Comparison of ENCODE assay signal across 23 cellular contexts in the genomic region with DNA sequence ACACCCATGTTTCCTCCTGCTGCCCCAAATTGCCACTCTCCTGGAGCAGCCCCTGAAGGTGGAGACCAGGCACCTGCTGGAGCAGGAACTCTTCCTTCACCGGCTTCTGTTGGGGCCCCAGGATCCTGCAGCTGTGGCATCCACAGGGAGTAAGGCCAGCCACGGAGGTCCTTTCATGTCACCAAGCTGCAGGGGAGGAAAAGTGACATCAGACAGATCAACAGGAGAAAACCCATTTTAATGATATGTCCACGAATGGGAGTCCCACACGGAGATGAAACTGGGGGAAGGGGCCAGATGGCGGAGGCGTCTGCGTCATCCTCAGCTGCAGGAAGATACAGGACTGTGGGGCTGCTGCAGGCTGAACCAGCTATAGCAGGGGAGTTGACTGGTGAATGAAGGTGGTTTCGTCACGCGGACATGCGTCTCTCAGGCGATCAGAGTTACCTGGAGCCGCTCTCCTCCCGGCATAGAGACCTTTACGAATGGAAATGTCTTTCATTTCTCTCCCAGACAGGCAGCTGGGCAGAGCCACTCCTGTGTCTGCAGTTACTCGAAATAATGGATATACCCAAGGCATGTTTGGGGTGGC.
"Had no signal": no experiment of that assay in that cellular context is flagged by ENCODE, and none has a peak within 500 bp of the region (broad histone marks: within the 10 kb centered on the region; RNA-seq: fewer than 3 reads in every experiment).

No MANE protein-coding gene starts in this region.

- ATAC-seq: activated naive CD4-positive, alpha-beta T cell treated with anti-CD3 and anti-CD28 coated beads, Interleukin-2, amount 50 U/mL, for 72 hours; activated T-cell treated with anti-CD3 and anti-CD28 coated beads, Interleukin-2, amount 50 U/mL, for 4 hours; T-helper 17 cell had no signal

- DNase-seq: activated CD4-positive, alpha-beta memory T cell treated with anti-CD3 and anti-CD28 coated beads for 36 hours; activated CD4-positive, alpha-beta T cell treated with anti-CD3 and anti-CD28 coated beads, Interleukin-2, amount 10 ng/mL, durations not matched to agents 7 days and 5 days; activated CD4-positive, CD25-positive, alpha-beta regulatory T cell; activated CD8-positive, alpha-beta memory T cell treated with anti-CD3 and anti-CD28 coated beads for 24 hours; activated effector memory CD4-positive, alpha-beta T cell treated with anti-CD3 and anti-CD28 coated beads, Interleukin-2, amount 50 U/mL, for 16 hours; activated naive CD4-positive, alpha-beta T cell treated with Interleukin-2 at 50 U/mL for 16 hours; activated naive CD8-positive, alpha-beta T cell treated with anti-CD3 and anti-CD28 coated beads, Interleukin-2, amount 50 U/mL, for 24 hours; activated T-cell treated with anti-CD3 and anti-CD28 coated beads, Interleukin-2, amount 50 U/mL, for 4 hours; amygdala; KG1; NCI-H1048; NCI-H1417; NCI-H1930; NCI-H345; NCI-H510A; NCI-H526 treated with DMSO at 0.1 percent for 48 hours; NK-92 treated with Interleukin-12 subunit alpha and Interleukin-12 subunit beta, amount 100 ng/mL, for 24 hours; SHP77 treated with DMSO at 0.1 percent for 48 hours; T-helper 9 cell had no signal

- H3K9me3 Mint-ChIP-seq: activated CD4-positive, alpha-beta memory T cell treated with anti-CD3 and anti-CD28 coated beads for 36 hours; activated CD4-positive, alpha-beta T cell treated with anti-CD3 and anti-CD28 coated beads, Interleukin-2, amount 10 ng/mL, durations not matched to agents 7 days and 5 days; activated naive CD4-positive, alpha-beta T cell treated with anti-CD3 and anti-CD28 coated beads, Interleukin-2, amount 50 U/mL, for 72 hours; activated naive CD8-positive, alpha-beta T cell treated with anti-CD3 and anti-CD28 coated beads, Interleukin-2, amount 50 U/mL, for 24 hours; activated T-cell treated with anti-CD3 and anti-CD28 coated beads, Interleukin-2, amount 50 U/mL, for 4 hours; brain; IgD-negative memory B cell had no signal

- H3K27ac Mint-ChIP-seq: activated CD4-positive, alpha-beta memory T cell treated with anti-CD3 and anti-CD28 coated beads for 36 hours; activated CD4-positive, alpha-beta T cell treated with anti-CD3 and anti-CD28 coated beads, Interleukin-2, amount 10 ng/mL, durations not matched to agents 7 days and 5 days; activated naive CD4-positive, alpha-beta T cell treated with anti-CD3 and anti-CD28 coated beads, Interleukin-2, amount 50 U/mL, for 72 hours; activated naive CD8-positive, alpha-beta T cell treated with anti-CD3 and anti-CD28 coated beads, Interleukin-2, amount 50 U/mL, for 24 hours; brain had no signal

- H3K4me3 Mint-ChIP-seq: activated CD4-positive, alpha-beta memory T cell treated with anti-CD3 and anti-CD28 coated beads for 36 hours; activated CD4-positive, alpha-beta T cell treated with anti-CD3 and anti-CD28 coated beads, Interleukin-2, amount 10 ng/mL, durations not matched to agents 7 days and 5 days; activated naive CD8-positive, alpha-beta T cell treated with anti-CD3 and anti-CD28 coated beads, Interleukin-2, amount 50 U/mL, for 24 hours; activated T-cell treated with anti-CD3 and anti-CD28 coated beads, Interleukin-2, amount 50 U/mL, for 4 hours; brain; T-helper 17 cell had no signal

- H3K36me3 Mint-ChIP-seq: activated CD4-positive, alpha-beta memory T cell treated with anti-CD3 and anti-CD28 coated beads for 36 hours; activated naive CD4-positive, alpha-beta T cell treated with anti-CD3 and anti-CD28 coated beads, Interleukin-2, amount 50 U/mL, for 72 hours; brain; IgD-negative memory B cell had no signal
